ENCODE assay signal across 8 cellular contexts in genomic region chrX:30570505-30570904, GRCh38.
DNase-seq lines count a peak whose midpoint lies in the region; ATAC-seq and TF ChIP-seq lines count a peak whose summit lies in the region.

No MANE protein-coding gene starts in this region.

- no peak for ATAC-seq in HG03469 (IDR thresholded peaks at IDR 0.05; ENCODE audit: unreplicated experiment)
- no peak for ATAC-seq in GM19035 (IDR thresholded peaks at IDR 0.05; ENCODE audit: unreplicated experiment)

- H3K9ac ChIP-seq in OCI-LY3 (ENCODE audit: low read length) = no peak overlapping the region

- H4K20me1 ChIP-seq in OCI-LY3 (ENCODE audit: insufficient read depth, low read length) = peaks cover 19% of the 10 kb centered on the region

- peaks cover 50% of the 10 kb centered on the region for H3K4me1 ChIP-seq in OCI-LY3 (ENCODE audit: low read length)

- H3K4me3 ChIP-seq in OCI-LY3 (ENCODE audit: low read length) (no peak overlapping the region), fibroblast of mammary gland (ENCODE audit: control insufficient read depth, low read depth, low read length) (no peak overlapping the region)

- H3K79me2 ChIP-seq in OCI-LY3 (ENCODE audit: low read length) = peaks cover 96% of the 10 kb centered on the region

- H3K36me3 ChIP-seq in OCI-LY3 (replicated peaks; ENCODE audit: low read depth, low read length) = peaks cover 52% of the 10 kb centered on the region

- DNase-seq in NCI-H510A treated with DMSO at 0.1 percent for 48 hours (lab: John Stamatoyannopoulos, UW) (peak; percentile 29), NCI-H510A (lab: John Stamatoyannopoulos, UW) (no peak), fibroblast of mammary gland (ENCODE audit: low read depth) (peak; percentile 29), superior temporal gyrus (ENCODE audit: extremely low spot score) (peak; percentile 43)
- no peak for DNase-seq in stimulated activated CD8-positive, alpha-beta memory T cell treated with anti-CD3 and anti-CD28 coated beads, Interleukin-4, amount 100 ng/mL, for 48 hours

- 0 out of 2 replicates have a peak overlapping the region, but pooled peaks have one; percentile 100 for H3K27ac ChIP-seq in OCI-LY3 (ENCODE audit: low read length)

- no peak overlapping the region for H3K4me2 ChIP-seq in OCI-LY3 (ENCODE audit: low read length)

- no peak overlapping the region for H2AFZ ChIP-seq in OCI-LY3 (ENCODE audit: low read depth, low read length)

- TF ChIP-seq CTCF in OCI-LY3 (IDR thresholded peaks at IDR 0.05; ENCODE audit: low read depth, low read length) = peak; percentile 50
- peak; percentile 55 for TF ChIP-seq CTCF in fibroblast of mammary gland (conservative IDR thresholded peaks at IDR 0.05; ENCODE audit: control insufficient read depth, insufficient read depth, low read depth, low read length)

- H3K9me3 ChIP-seq in OCI-LY3 (ENCODE audit: insufficient read depth, low read length) = no peaks in the 10 kb centered on the region

- no peaks in the 10 kb centered on the region for H3K27me3 ChIP-seq in OCI-LY3 (ENCODE audit: low read depth, low read length)

Comparison
In these comparisons a context has a peak if more than half of its experiments do, and no peak if none do; other contexts are left out.
1. DNase-seq: peak in NCI-H510A treated with DMSO at 0.1 percent for 48 hours (single experiment), fibroblast of mammary gland (single experiment) and superior temporal gyrus (single experiment); none in NCI-H510A (single experiment) and stimulated activated CD8-positive, alpha-beta memory T cell treated with anti-CD3 and anti-CD28 coated beads, Interleukin-4, amount 100 ng/mL, for 48 hours (single experiment).